6 cellular contexts compared by ENCODE assay signal in genomic region chr11:118468968-118469367, GRCh38. TPM values are rescaled to one million over a fixed set of nuclear protein-coding genes. Genes with fewer than 3 reads are reported as not detected.
"Had no signal": no experiment of that assay in that cellular context is flagged by ENCODE, and none has a peak within 500 bp of the region (broad histone marks: within the 10 kb centered on the region; RNA-seq: fewer than 3 reads in every experiment).

No MANE protein-coding gene starts in this region.

RNA-seq across cellular contexts. Expression of gene TTC36, which starts 58.3 kb away (rescaled TPM):
- total RNA-seq: epithelial cell of proximal tubule, foreskin keratinocyte, mononuclear cell had no signal
- polyA plus RNA-seq: endothelial cell of umbilical vein, fibroblast of lung, foreskin keratinocyte, mammary epithelial cell had no signal
